ENCODE assay signal across 32 cellular contexts in genomic region chr4:132759199-132759780, GRCh38.
"Had no signal": no experiment of that assay in that cellular context is flagged by ENCODE, and none has a peak within 500 bp of the region (broad histone marks: within the 10 kb centered on the region; RNA-seq: fewer than 3 reads in every experiment).

No MANE protein-coding gene starts in this region.

- H3K36me3 Mint-ChIP-seq: naive thymus-derived CD4-positive, alpha-beta T cell; natural killer cell treated with Interleukin-12 subunit alpha and Interleukin-12 subunit beta and Interleukin-15 and Interleukin-18, amount 100 ng/mL, for 72 hours; neural progenitor cell; stimulated activated memory B cell treated with anti-CD40 and anti-IgM and Interleukin-4, amounts not matched to agents 10 μg/mL and 1 μg/mL and 100 μg/mL, for 72 hours had no signal

- H3K27me3 Mint-ChIP-seq: naive thymus-derived CD4-positive, alpha-beta T cell; natural killer cell treated with Interleukin-12 subunit alpha and Interleukin-12 subunit beta and Interleukin-15 and Interleukin-18, amount 100 ng/mL, for 72 hours; progenitor cell of endocrine pancreas; stimulated activated memory B cell treated with anti-CD40 and anti-IgM and Interleukin-4, amounts not matched to agents 10 μg/mL and 1 μg/mL and 100 μg/mL, for 72 hours; stimulated activated naive CD8-positive, alpha-beta T cell treated with anti-CD3 and anti-CD28 coated beads, Interleukin-15, amount 100 ng/mL, for 72 hours had no signal

- H3K4me3 Mint-ChIP-seq: naive thymus-derived CD4-positive, alpha-beta T cell; natural killer cell treated with Interleukin-12 subunit alpha and Interleukin-12 subunit beta and Interleukin-15 and Interleukin-18, amount 100 ng/mL, for 72 hours; nephron progenitor cell; neural progenitor cell; stimulated activated memory B cell treated with anti-CD40 and anti-IgM and Interleukin-4, amounts not matched to agents 10 μg/mL and 1 μg/mL and 100 μg/mL, for 72 hours; stimulated activated naive CD8-positive, alpha-beta T cell treated with anti-CD3 and anti-CD28 coated beads, Interleukin-15, amount 100 ng/mL, for 72 hours had no signal

- H3K9me3 ChIP-seq: ovary, psoas muscle, spleen, suprapubic skin, testis, tibial artery, transverse colon, upper lobe of left lung, vagina had no signal

- H3K9me3 Mint-ChIP-seq: nephron progenitor cell; neural progenitor cell; stimulated activated memory B cell treated with anti-CD40 and anti-IgM and Interleukin-4, amounts not matched to agents 10 μg/mL and 1 μg/mL and 100 μg/mL, for 72 hours had no signal

- H3K9ac ChIP-seq: neural progenitor cell, parathyroid adenoma had no signal

- H3K27ac ChIP-seq: neural progenitor cell, ovary, parathyroid adenoma, psoas muscle, skin epidermis, spleen, suprapubic skin, testis, tibial artery, transverse colon, upper lobe of left lung, vagina had no signal

- ATAC-seq: naive thymus-derived CD4-positive, alpha-beta T cell; natural killer cell treated with Interleukin-12 subunit alpha and Interleukin-12 subunit beta and Interleukin-15 and Interleukin-18, amount 100 ng/mL, for 72 hours; psoas muscle; right cardiac atrium; sciatic nerve; stimulated activated memory B cell treated with anti-CD40 and anti-IgM and Interleukin-4, amounts not matched to agents 10 μg/mL and 1 μg/mL and 100 μg/mL, for 72 hours; stimulated activated naive CD8-positive, alpha-beta T cell treated with anti-CD3 and anti-CD28 coated beads, Interleukin-15, amount 100 ng/mL, for 72 hours; stimulated activated naive CD8-positive, alpha-beta T cell treated with anti-CD3 and anti-CD28 coated beads, Interleukin-15, Interleukin-2, amounts not matched to agents 100 U/mL and 50 U/mL, for 24 hours had no signal

- H3K4me1 Mint-ChIP-seq: naive thymus-derived CD4-positive, alpha-beta T cell; nephron progenitor cell; neural progenitor cell; stimulated activated memory B cell treated with anti-CD40 and anti-IgM and Interleukin-4, amounts not matched to agents 10 μg/mL and 1 μg/mL and 100 μg/mL, for 72 hours; stimulated activated naive CD8-positive, alpha-beta T cell treated with anti-CD3 and anti-CD28 coated beads, Interleukin-15, amount 100 ng/mL, for 72 hours had no signal

- H3K36me3 ChIP-seq: neural progenitor cell, ovary, spleen, suprapubic skin, tibial artery, transverse colon, upper lobe of left lung, vagina had no signal

- DNase-seq: naive thymus-derived CD4-positive, alpha-beta T cell; nephron progenitor cell; occipital lobe; ovary; posterior cingulate gyrus; psoas muscle; spleen; stimulated activated CD4-positive, alpha-beta T cell treated with anti-CD3 and anti-CD28 coated beads, Interleukin-12 subunit alpha, Interleukin-12 subunit beta, amount 100 ng/mL, for 4 hours; stimulated activated CD4-positive, alpha-beta T cell treated with anti-CD3 and anti-CD28 coated beads, Interleukin-1b, Interleukin-23, amount 100 ng/mL, for 48 hours; stimulated activated CD4-positive, alpha-beta T cell treated with anti-CD3 and anti-CD28 coated beads, Interleukin-4, amount 100 ng/mL, for 1 hour; stimulated activated CD4-positive, alpha-beta T cell treated with anti-CD3 and anti-CD28 coated beads, Interleukin-4, amount 100 ng/mL, for 4 hours; stimulated activated CD8-positive, alpha-beta memory T cell treated with anti-CD3 and anti-CD28 coated beads, Interleukin-4, amount 100 ng/mL, for 48 hours; stimulated activated naive CD4-positive, alpha-beta T cell; stimulated activated naive CD8-positive, alpha-beta T cell treated with anti-CD3 and anti-CD28 coated beads, Interleukin-15, amount 100 ng/mL, for 72 hours; stimulated activated naive CD8-positive, alpha-beta T cell treated with anti-CD3 and anti-CD28 coated beads, Interleukin-15, Interleukin-2, amounts not matched to agents 100 U/mL and 50 U/mL, for 24 hours; substantia nigra; testis; tibial artery; transverse colon; upper lobe of left lung had no signal

- H3K79me2 ChIP-seq: parathyroid adenoma had no signal

- H3K27ac Mint-ChIP-seq: naive thymus-derived CD4-positive, alpha-beta T cell; natural killer cell treated with Interleukin-12 subunit alpha and Interleukin-12 subunit beta and Interleukin-15 and Interleukin-18, amount 100 ng/mL, for 72 hours; nephron progenitor cell; neural progenitor cell; progenitor cell of endocrine pancreas; stimulated activated memory B cell treated with anti-CD40 and anti-IgM and Interleukin-4, amounts not matched to agents 10 μg/mL and 1 μg/mL and 100 μg/mL, for 72 hours; stimulated activated naive CD8-positive, alpha-beta T cell treated with anti-CD3 and anti-CD28 coated beads, Interleukin-15, amount 100 ng/mL, for 72 hours had no signal

- H3K4me1 ChIP-seq: neural progenitor cell, parathyroid adenoma, psoas muscle, spleen, suprapubic skin, testis, tibial artery, transverse colon, upper lobe of left lung, vagina had no signal

- H3K27me3 ChIP-seq: neural progenitor cell, ovary, spleen, suprapubic skin, testis, tibial artery, transverse colon, upper lobe of left lung, vagina had no signal

- FAIRE-seq: urothelium cell line had no signal

- H3K4me3 ChIP-seq: neural progenitor cell, ovary, psoas muscle, skin epidermis, smooth muscle cell, spleen, suprapubic skin, testis, tibial artery, transverse colon, upper lobe of left lung, vagina had no signal

- H3K4me2 ChIP-seq: neural progenitor cell, smooth muscle cell had no signal

- H2AFZ ChIP-seq: neural progenitor cell, parathyroid adenoma had no signal
